8 cellular contexts compared by ENCODE assay signal in the genomic region with DNA sequence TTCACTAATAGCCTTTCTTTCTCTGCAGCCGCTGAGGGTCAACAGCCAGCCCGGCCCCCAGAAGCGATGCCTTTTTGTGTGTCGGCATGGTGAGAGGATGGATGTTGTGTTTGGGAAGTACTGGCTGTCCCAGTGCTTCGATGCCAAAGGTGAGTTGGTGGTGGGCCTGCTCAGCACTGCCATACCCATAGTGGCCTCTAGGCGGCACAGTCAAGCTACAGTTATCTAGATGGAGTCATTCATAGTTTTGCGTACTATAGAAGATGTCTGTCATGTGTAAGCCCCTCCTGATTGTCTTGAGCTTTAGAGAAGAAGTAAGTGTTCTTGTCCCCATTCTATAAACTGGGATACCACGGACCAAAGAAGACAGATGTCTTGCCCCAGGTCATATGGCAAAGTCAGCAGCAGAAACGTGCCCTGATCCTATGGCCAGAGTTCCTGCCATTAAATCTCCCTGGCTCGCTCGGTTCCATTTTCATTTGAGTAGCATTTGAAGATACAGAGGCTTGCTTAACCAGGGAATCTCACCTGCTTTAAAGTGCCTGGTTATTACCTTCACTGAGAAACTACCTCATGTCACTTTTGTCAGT. TPM values are rescaled to one million over a fixed set of nuclear protein-coding genes. Genes with fewer than 3 reads are reported as not detected.
A peak's percentile ranks its signal among the peaks of the same experiment; 100 is the strongest.
DNase-seq lines count a peak whose midpoint lies in the region; ATAC-seq and TF ChIP-seq lines count a peak whose summit lies in the region.

No MANE protein-coding gene starts in this region.

- H3K9me3 Mint-ChIP-seq in Caco-2 (ENCODE audit: unreplicated experiment) = no peaks in the 10 kb centered on the region
- no peaks in the 10 kb centered on the region for H3K9me3 Mint-ChIP-seq in natural killer cell treated with Interleukin-12 subunit alpha and Interleukin-12 subunit beta and Interleukin-15 and Interleukin-18, amount 100 ng/mL, for 72 hours

- peaks cover 5% of the 10 kb centered on the region for H3K4me1 Mint-ChIP-seq in Caco-2 (ENCODE audit: low read depth, unreplicated experiment)
- H3K4me1 Mint-ChIP-seq in natural killer cell treated with Interleukin-12 subunit alpha and Interleukin-12 subunit beta and Interleukin-15 and Interleukin-18, amount 100 ng/mL, for 72 hours (ENCODE audit: low read depth in 2 of 2) = peaks cover 0 to 4% of the 10 kb centered on the region in 2 donors

- no peaks in the 10 kb centered on the region for H3K4me1 ChIP-seq in Caco-2
- no peaks in the 10 kb centered on the region for H3K4me1 ChIP-seq in thoracic aorta (ENCODE audit: control insufficient read depth in 1 of 2, low read depth in 2 of 2)

- H3K4me3 Mint-ChIP-seq in Caco-2 (ENCODE audit: unreplicated experiment) = no peak overlapping the region
- H3K4me3 Mint-ChIP-seq in natural killer cell treated with Interleukin-12 subunit alpha and Interleukin-12 subunit beta and Interleukin-15 and Interleukin-18, amount 100 ng/mL, for 72 hours = no peak overlapping the region

- H3K27me3 ChIP-seq in Caco-2 (replicated peaks; ENCODE audit: control insufficient read depth, insufficient read depth, low read length) (no peaks in the 10 kb centered on the region), thoracic aorta (replicated peaks; ENCODE audit: insufficient read depth) (no peaks in the 10 kb centered on the region)

- CTCF ChIA-PET in Caco-2 (lab: Charles Lee) = interaction anchor here (0.5 to 1.6 kb wide), 8 partner anchors 12 to 258 kb away, joined by 3 to 15 read pairs (median 4); no protein-coding TSS in a partner anchor

- H3K9me3 ChIP-seq in Caco-2 (no peaks in the 10 kb centered on the region), thoracic aorta (no peaks in the 10 kb centered on the region)

- DNase-seq in Caco-2 (peak; percentile 58 to 72), NAMALWA (ENCODE audit: low spot score) (peak; percentile 47), thoracic aorta (ENCODE audit: low spot score) (no peak), NCI-H187 treated with DMSO at 0.1 percent for 48 hours (lab: John Stamatoyannopoulos, UW) (no peak)
- DNase-seq in activated CD4-positive, alpha-beta T cell treated with anti-CD3 and anti-CD28 coated beads, Interleukin-2, amount 50 U/mL, for 1 hour = peak; percentile 66
- peak; percentile 53 for DNase-seq in effector CD8-positive, alpha-beta T cell (lab: John Stamatoyannopoulos, UW)
- peak; percentile 66 for DNase-seq in natural killer cell treated with Interleukin-12 subunit alpha and Interleukin-12 subunit beta and Interleukin-15 and Interleukin-18, amount 100 ng/mL, for 72 hours (ENCODE audit: low spot score)

- H3K36me3 ChIP-seq in Caco-2 (ENCODE audit: control insufficient read depth, insufficient read depth, low read length) (no peaks in the 10 kb centered on the region), thoracic aorta (no peaks in the 10 kb centered on the region)

- intact Hi-C loops in Caco-2 (cut with micrococcal nuclease; ENCODE audit: unreplicated experiment) = loop anchor here (1.0 to 5.0 kb wide), 2 partner anchors 58 to 226 kb away; no protein-coding TSS in a partner anchor

- POLR2A ChIA-PET in Caco-2 (lab: Charles Lee) = no interaction called here

- no peaks in the 10 kb centered on the region for H3K36me3 Mint-ChIP-seq in Caco-2 (ENCODE audit: insufficient read depth, unreplicated experiment)
- no peaks in the 10 kb centered on the region for H3K36me3 Mint-ChIP-seq in natural killer cell treated with Interleukin-12 subunit alpha and Interleukin-12 subunit beta and Interleukin-15 and Interleukin-18, amount 100 ng/mL, for 72 hours

- no TSS peak for BruUV-seq in Caco-2 (replicated peaks; lab: Mats Ljungman, UMichigan)

- H3K27ac Mint-ChIP-seq in Caco-2 (ENCODE audit: unreplicated experiment) = no peak overlapping the region
- no peak overlapping the region for H3K27ac Mint-ChIP-seq in natural killer cell treated with Interleukin-12 subunit alpha and Interleukin-12 subunit beta and Interleukin-15 and Interleukin-18, amount 100 ng/mL, for 72 hours

- no peak overlapping the region for H3K27ac ChIP-seq in thoracic aorta

- H3K27me3 Mint-ChIP-seq in Caco-2 (ENCODE audit: insufficient read depth, unreplicated experiment) = no peaks in the 10 kb centered on the region
- H3K27me3 Mint-ChIP-seq in natural killer cell treated with Interleukin-12 subunit alpha and Interleukin-12 subunit beta and Interleukin-15 and Interleukin-18, amount 100 ng/mL, for 72 hours = no peaks in the 10 kb centered on the region

- H3K4me3 ChIP-seq in Caco-2 (ENCODE audit: low read depth, low read length) (no peak overlapping the region), thoracic aorta (no peak overlapping the region)

- ATAC-seq in GM21447 (IDR thresholded peaks at IDR 0.05; ENCODE audit: unreplicated experiment) (peak; percentile 60), thoracic aorta (ENCODE audit: insufficient number of reproducible peaks, low FRiP score, low read depth) (no peak)
- peak; percentile 77 for ATAC-seq in natural killer cell treated with Interleukin-12 subunit alpha and Interleukin-12 subunit beta and Interleukin-15 and Interleukin-18, amount 100 ng/mL, for 72 hours

- peak; percentile 87 to 96 for TF ChIP-seq CTCF in Caco-2 (IDR thresholded peaks at IDR 0.05; ENCODE audit: insufficient read depth in 1 of 2, low read depth in 1 of 2, low read length in 1 of 2, severe bottlenecking in 1 of 2, unreplicated experiment in 1 of 2)
- TF ChIP-seq CTCF in thoracic aorta (IDR thresholded peaks at IDR 0.05) = peak; percentile 59

RNA-seq across cellular contexts. Expression of a gene that starts 42.1 kb away (rescaled TPM):
- total RNA-seq in Caco-2 (2022) (not detected in 2 replicates), thoracic aorta (under 1 TPM in 1 of 2 donors, not detected in 1; 0.27 TPM)
- total RNA-seq in natural killer cell treated with Interleukin-12 subunit alpha and Interleukin-12 subunit beta and Interleukin-15 and Interleukin-18, amount 100 ng/mL, for 72 hours = 1 to 10 TPM in 1 of 2 donors, under 1 TPM in 1; 0.98 to 2.9 TPM

Comparison
In these comparisons a context has a peak if more than half of its experiments do, and no peak if none do; other contexts are left out.
1. DNase-seq: peak in Caco-2 (2 of 2), NAMALWA (single experiment), activated CD4-positive, alpha-beta T cell treated with anti-CD3 and anti-CD28 coated beads, Interleukin-2, amount 50 U/mL, for 1 hour (single experiment), effector CD8-positive, alpha-beta T cell (single experiment) and natural killer cell treated with Interleukin-12 subunit alpha and Interleukin-12 subunit beta and Interleukin-15 and Interleukin-18, amount 100 ng/mL, for 72 hours (single experiment); none in thoracic aorta (single experiment) and NCI-H187 treated with DMSO at 0.1 percent for 48 hours (single experiment).